ENCODE assay signal across 8 cellular contexts in genomic region chr20:53622247-53623114, GRCh38. TPM values are rescaled to one million over a fixed set of nuclear protein-coding genes. Genes with fewer than 3 reads are reported as not detected.
DNase-seq lines count a peak whose midpoint lies in the region; ATAC-seq lines count a peak whose summit lies in the region.

No MANE protein-coding gene starts in this region.

- H3K36me3 Mint-ChIP-seq in activated CD4-positive, alpha-beta memory T cell treated with anti-CD3 and anti-CD28 coated beads, Interleukin-2, amount 10 ng/mL, durations not matched to agents 7 days and 5 days (ENCODE audit: low read depth) = no peaks in the 10 kb centered on the region

- peak overlapping the region; percentile 5 for H2AFZ ChIP-seq in ACC112 (ENCODE audit: low read length, unreplicated experiment)

- peak; percentile 22 for ATAC-seq in HG02885 (IDR thresholded peaks at IDR 0.05; ENCODE audit: poor library complexity, unreplicated experiment)
- peak; percentile 52 for ATAC-seq in stimulated activated naive CD8-positive, alpha-beta T cell treated with anti-CD3 and anti-CD28 coated beads, Interleukin-15, amount 100 ng/mL, for 72 hours

- no peaks in the 10 kb centered on the region for H3K79me2 ChIP-seq in ACC112 (ENCODE audit: control insufficient read depth, insufficient read depth, low read length, unreplicated experiment)

- peak overlapping the region; percentile 60 for H3K4me3 Mint-ChIP-seq in activated CD4-positive, alpha-beta memory T cell treated with anti-CD3 and anti-CD28 coated beads, Interleukin-2, amount 10 ng/mL, durations not matched to agents 7 days and 5 days
- H3K4me3 Mint-ChIP-seq in stimulated activated naive CD8-positive, alpha-beta T cell treated with anti-CD3 and anti-CD28 coated beads, Interleukin-15, amount 100 ng/mL, for 72 hours = peak overlapping the region; percentile 75 to 78

- peak overlapping the region; percentile 96 for H3K27ac Mint-ChIP-seq in activated CD4-positive, alpha-beta memory T cell treated with anti-CD3 and anti-CD28 coated beads, Interleukin-2, amount 10 ng/mL, durations not matched to agents 7 days and 5 days
- H3K27ac Mint-ChIP-seq in stimulated activated naive CD8-positive, alpha-beta T cell treated with anti-CD3 and anti-CD28 coated beads, Interleukin-15, amount 100 ng/mL, for 72 hours = peak overlapping the region; percentile 92 to 96

- H3K36me3 ChIP-seq in ACC112 (ENCODE audit: insufficient read depth, low read length) (no peaks in the 10 kb centered on the region), iPS-18a (ENCODE audit: control insufficient read depth, low read depth, low read length) (no peaks in the 10 kb centered on the region)

- H3K4me3 ChIP-seq in ACC112 (ENCODE audit: low read depth, low read length) (peak overlapping the region; percentile 66), iPS-18a (ENCODE audit: low read length) (no peak overlapping the region)

- H3K27ac ChIP-seq in ACC112 (ENCODE audit: low read depth, low read length) = peak overlapping the region; percentile 96
- peak overlapping the region; percentile 95 for H3K27ac ChIP-seq in iPS-18a (ENCODE audit: low read length)

- CTCF ChIA-PET in activated CD4-positive, alpha-beta memory T cell treated with anti-CD3 and anti-CD28 coated beads, Interleukin-2, amount 10 ng/mL, durations not matched to agents 7 days and 5 days (lab: Charles Lee) = interaction anchor here (0.7 to 5.0 kb wide), 14 partner anchors 9 to 1431 kb away, joined by 3 to 26 read pairs (median 4); partner anchors contain the start of genes ZFP64 and ZNF217

- POLR2A ChIA-PET in activated CD4-positive, alpha-beta memory T cell treated with anti-CD3 and anti-CD28 coated beads, Interleukin-2, amount 10 ng/mL, durations not matched to agents 7 days and 5 days (lab: Charles Lee) = interaction anchor here (0.8 to 6.8 kb wide), 26 partner anchors 11 to 317 kb away, joined by 3 to 115 read pairs (median 7); partner anchors contain the start of gene ZNF217

- no peaks in the 10 kb centered on the region for H3K27me3 ChIP-seq in ACC112 (ENCODE audit: insufficient read depth, low read length)
- no peaks in the 10 kb centered on the region for H3K27me3 ChIP-seq in iPS-18a (ENCODE audit: control insufficient read depth, insufficient read depth, low read length)

- DNase-seq in activated CD4-positive, alpha-beta memory T cell treated with anti-CD3 and anti-CD28 coated beads, Interleukin-2, amount 10 ng/mL, durations not matched to agents 7 days and 5 days = peak; percentile 19
- no peak for DNase-seq in stimulated activated naive CD8-positive, alpha-beta T cell treated with anti-CD3 and anti-CD28 coated beads, Interleukin-15, amount 100 ng/mL, for 72 hours
- DNase-seq in NCI-H1092 treated with DMSO at 0.1 percent for 48 hours (lab: John Stamatoyannopoulos, UW) (no peak), superior temporal gyrus (ENCODE audit: extremely low spot score) (no peak)
- DNase-seq in activated CD8-positive, alpha-beta memory T cell treated with anti-CD3 and anti-CD28 coated beads, Interleukin-2, amount 50 U/mL, for 48 hours = no peak

- peak overlapping the region; percentile 83 for H3K9ac ChIP-seq in iPS-18a (ENCODE audit: low read length)

- H3K27me3 Mint-ChIP-seq in activated CD4-positive, alpha-beta memory T cell treated with anti-CD3 and anti-CD28 coated beads, Interleukin-2, amount 10 ng/mL, durations not matched to agents 7 days and 5 days = no peaks in the 10 kb centered on the region
- H3K27me3 Mint-ChIP-seq in stimulated activated naive CD8-positive, alpha-beta T cell treated with anti-CD3 and anti-CD28 coated beads, Interleukin-15, amount 100 ng/mL, for 72 hours = no peaks in the 10 kb centered on the region

- peaks cover 32% of the 10 kb centered on the region for H3K4me1 ChIP-seq in ACC112 (ENCODE audit: control insufficient read depth, insufficient read depth, low read length, unreplicated experiment)
- peaks cover 34% of the 10 kb centered on the region for H3K4me1 ChIP-seq in iPS-18a (ENCODE audit: control insufficient read depth, low read depth, low read length)

- peaks cover 39% of the 10 kb centered on the region for H3K4me1 Mint-ChIP-seq in activated CD4-positive, alpha-beta memory T cell treated with anti-CD3 and anti-CD28 coated beads, Interleukin-2, amount 10 ng/mL, durations not matched to agents 7 days and 5 days
- H3K4me1 Mint-ChIP-seq in stimulated activated naive CD8-positive, alpha-beta T cell treated with anti-CD3 and anti-CD28 coated beads, Interleukin-15, amount 100 ng/mL, for 72 hours = peaks cover 41% of the 10 kb centered on the region

- H3K9me3 Mint-ChIP-seq in activated CD4-positive, alpha-beta memory T cell treated with anti-CD3 and anti-CD28 coated beads, Interleukin-2, amount 10 ng/mL, durations not matched to agents 7 days and 5 days = no peaks in the 10 kb centered on the region
- H3K9me3 Mint-ChIP-seq in stimulated activated naive CD8-positive, alpha-beta T cell treated with anti-CD3 and anti-CD28 coated beads, Interleukin-15, amount 100 ng/mL, for 72 hours = no peaks in the 10 kb centered on the region

- no peaks in the 10 kb centered on the region for H3K9me3 ChIP-seq in iPS-18a (ENCODE audit: control insufficient read depth, low read depth, low read length)

RNA-seq across cellular contexts. Expression of gene ZNF217, which starts 28.8 kb away (rescaled TPM):
- total RNA-seq in activated CD4-positive, alpha-beta memory T cell treated with anti-CD3 and anti-CD28 coated beads, Interleukin-2, amount 10 ng/mL, durations not matched to agents 7 days and 5 days = 10 to 100 TPM; 89.5 to 90.4 TPM
